ENCODE assay signal across 8 cellular contexts in genomic region chr2:25215948-25216679, GRCh38. TPM values are rescaled to one million over a fixed set of nuclear protein-coding genes. Genes with fewer than 3 reads are reported as not detected.
A peak's percentile ranks its signal among the peaks of the same experiment; 100 is the strongest.
DNase-seq lines count a peak whose midpoint lies in the region; ATAC-seq and TF ChIP-seq lines count a peak whose summit lies in the region.

No MANE protein-coding gene starts in this region.

- H3K36me3 ChIP-seq in A673 (ENCODE audit: insufficient read depth, low read length, poor library complexity, severe bottlenecking) = no peaks in the 10 kb centered on the region
- no peaks in the 10 kb centered on the region for H3K36me3 ChIP-seq in osteoblast (ENCODE audit: insufficient read depth, low read length)

- DNase-seq in A673 (ENCODE audit: low spot score) = peak; percentile 67
- peak; percentile 83 for DNase-seq in KBM-7
- DNase-seq in activated T-cell treated with anti-CD3 and anti-CD28 coated beads, Interleukin-2, amount 50 U/mL, for 48 hours = peak; percentile 85 to 91
- peak; percentile 51 for DNase-seq in fibroblast of the aortic adventitia (ENCODE audit: low read depth)
- DNase-seq in osteoblast (ENCODE audit: insufficient read length, low spot score, missing footprints) = peak; percentile 97
- DNase-seq in NAMALWA (ENCODE audit: low spot score) = no peak

- no peak for TF ChIP-seq CTCF in A673 (conservative IDR thresholded peaks at IDR 0.05; ENCODE audit: low read depth, low read length)
- TF ChIP-seq CTCF in fibroblast of the aortic adventitia (IDR thresholded peaks at IDR 0.05; ENCODE audit: insufficient read depth, low read length) = no peak
- no peak for TF ChIP-seq CTCF in osteoblast (IDR thresholded peaks at IDR 0.05; ENCODE audit: extremely low read depth, low read depth, low read length)

- no peaks in the 10 kb centered on the region for H3K79me2 ChIP-seq in osteoblast (ENCODE audit: insufficient read depth, low read length)

- no peak overlapping the region for H3K27ac ChIP-seq in A673 (ENCODE audit: low read depth, low read length, poor library complexity, severe bottlenecking)
- no peak overlapping the region for H3K27ac ChIP-seq in osteoblast (ENCODE audit: low read depth, low read length)
- H3K27ac ChIP-seq in temporal lobe (ENCODE audit: low read depth, low read length) = peak overlapping the region; percentile 27

- no TSS peak for BruUV-seq in A673 (replicated peaks; lab: Mats Ljungman, UMichigan)

- CTCF ChIA-PET in A673 (lab: Charles Lee) = no interaction called here

- in situ Hi-C loops in KBM-7 (cut with MboI; ENCODE audit: low pct_unique_long_range_greater_than_20kb, low sequenced_read_pairs) = no loop called here

- H3K4me3 ChIP-seq in A673 (ENCODE audit: low read depth, low read length, poor library complexity, severe bottlenecking) (peak overlapping the region; percentile 43), fibroblast of the aortic adventitia (ENCODE audit: low read depth, low read length) (peak overlapping the region; percentile 62), osteoblast (ENCODE audit: insufficient read depth, low read length) (peak overlapping the region; percentile 73)

- H3K4me1 ChIP-seq in A673 (ENCODE audit: insufficient read depth, low read length, poor library complexity, severe bottlenecking) = no peaks in the 10 kb centered on the region
- no peaks in the 10 kb centered on the region for H3K4me1 ChIP-seq in osteoblast (ENCODE audit: insufficient read depth, low read length)

- peak overlapping the region; percentile 84 for H2AFZ ChIP-seq in osteoblast (ENCODE audit: low read length)

- peak; percentile 84 for ATAC-seq in GM19351 (IDR thresholded peaks at IDR 0.05; ENCODE audit: unreplicated experiment)

- POLR2A ChIA-PET in A673 (lab: Charles Lee; ENCODE audit: low non-redundant PET) = no interaction called here

- no peaks in the 10 kb centered on the region for H3K9me3 ChIP-seq in A673 (ENCODE audit: low read depth, low read length, poor library complexity, severe bottlenecking)
- H3K9me3 ChIP-seq in osteoblast (ENCODE audit: low read depth, low read length) = no peaks in the 10 kb centered on the region

- no peaks in the 10 kb centered on the region for H4K20me1 ChIP-seq in osteoblast (ENCODE audit: insufficient read depth, low read length)

- H3K4me2 ChIP-seq in osteoblast (ENCODE audit: insufficient read depth, low read length) = peak overlapping the region; percentile 87

- H3K27me3 ChIP-seq in A673 (replicated peaks; ENCODE audit: insufficient read depth, low read depth, low read length, poor library complexity) = no peaks in the 10 kb centered on the region
- no peaks in the 10 kb centered on the region for H3K27me3 ChIP-seq in osteoblast (ENCODE audit: insufficient read depth, low read length)

- intact Hi-C loops in A673 (cut with micrococcal nuclease; ENCODE audit: unreplicated experiment) = no loop called here

RNA-seq across cellular contexts. Expression of gene POMC, which starts 47.7 kb away (rescaled TPM):
- total RNA-seq in A673 (2021) (not detected in 2 replicates), fibroblast of the aortic adventitia (ENCODE audit: low replicate concordance) (0.63 and 7.5 TPM in 2 replicates), osteoblast (0.59 and 2.2 TPM in 2 replicates), temporal lobe (0.49 TPM)
